ENCODE assay signal across 7 cellular contexts in genomic region chr15:67064607-67065530, GRCh38. TPM values are rescaled to one million over a fixed set of nuclear protein-coding genes. Genes with fewer than 3 reads are reported as not detected.
A peak's percentile ranks its signal among the peaks of the same experiment; 100 is the strongest.
DNase-seq lines count a peak whose midpoint lies in the region; ATAC-seq and TF ChIP-seq lines count a peak whose summit lies in the region.

No MANE protein-coding gene starts in this region.

- ATAC-seq in GM18502 (IDR thresholded peaks at IDR 0.05; ENCODE audit: poor library complexity, unreplicated experiment) (peak; percentile 32), HG02840 (IDR thresholded peaks at IDR 0.05; ENCODE audit: low FRiP score, unreplicated experiment) (peak; percentile 30), SK-N-SH treated with all-trans-retinoic acid at 6 μM for 48 hours (peak; percentile 33; the same call in 2 of the 3 replicates), lower lobe of right lung (peak; percentile 31 to 42)

- H3K9me3 ChIP-seq in lower lobe of right lung, result no peaks in the 10 kb centered on the region

- H3K4me3 ChIP-seq in choroid plexus epithelial cell (ENCODE audit: low read depth, low read length), result peak overlapping the region; percentile 95
- peak overlapping the region; percentile 79 for H3K4me3 ChIP-seq in lower lobe of right lung

- no peaks in the 10 kb centered on the region for H3K36me3 ChIP-seq in lower lobe of right lung

- TF ChIP-seq CTCF in choroid plexus epithelial cell (conservative IDR thresholded peaks at IDR 0.05; ENCODE audit: low read depth, low read length) (no peak), lower lobe of right lung (IDR thresholded peaks at IDR 0.05) (no peak)

- no peak for DNase-seq in choroid plexus epithelial cell (ENCODE audit: low read depth)
- peak; percentile 79 for DNase-seq in lower lobe of right lung
- DNase-seq in RKO (ENCODE audit: low spot score), result no peak

- peaks cover 45% of the 10 kb centered on the region for H3K4me1 ChIP-seq in lower lobe of right lung

- H3K27me3 ChIP-seq in lower lobe of right lung (ENCODE audit: low read depth), result no peaks in the 10 kb centered on the region

- H3K27ac ChIP-seq in lower lobe of right lung, result peak overlapping the region; percentile 91
- peak overlapping the region; percentile 65 for H3K27ac ChIP-seq in temporal lobe (ENCODE audit: low read depth, low read length)

- intact Hi-C loops in lower lobe of right lung (cut with DNase I), result no loop called here

TF ChIP-seq in SK-N-SH treated with all-trans-retinoic acid at 6 μM for 48 hours, 23 proteins besides CTCF, POLR2A, EP300 and RAD21:
- TF ChIP-seq ZFP3 (CRISPR knock-in tag; IDR thresholded peaks at IDR 0.05), result peak; percentile 74
- 0 out of 2 replicates have a peak, but pooled peaks have one; percentile 62 for TF ChIP-seq CSDC2 (CRISPR knock-in tag; IDR thresholded peaks at IDR 0.05)
- TF ChIP-seq ZNF70 (CRISPR knock-in tag; IDR thresholded peaks at IDR 0.05), result peak; percentile 34; the same call in 1 of the 2 replicates
- TF ChIP-seq SNAI2 (CRISPR knock-in tag; IDR thresholded peaks at IDR 0.05), result no peak

RNA-seq across cellular contexts. Expression of gene SMAD3, which starts 0.5 kb away (rescaled TPM):
- total RNA-seq in lower lobe of right lung (25.7 TPM), temporal lobe (3.4 TPM)
